Comparison of ENCODE assay signal across 1 cellular context in the genomic region with DNA sequence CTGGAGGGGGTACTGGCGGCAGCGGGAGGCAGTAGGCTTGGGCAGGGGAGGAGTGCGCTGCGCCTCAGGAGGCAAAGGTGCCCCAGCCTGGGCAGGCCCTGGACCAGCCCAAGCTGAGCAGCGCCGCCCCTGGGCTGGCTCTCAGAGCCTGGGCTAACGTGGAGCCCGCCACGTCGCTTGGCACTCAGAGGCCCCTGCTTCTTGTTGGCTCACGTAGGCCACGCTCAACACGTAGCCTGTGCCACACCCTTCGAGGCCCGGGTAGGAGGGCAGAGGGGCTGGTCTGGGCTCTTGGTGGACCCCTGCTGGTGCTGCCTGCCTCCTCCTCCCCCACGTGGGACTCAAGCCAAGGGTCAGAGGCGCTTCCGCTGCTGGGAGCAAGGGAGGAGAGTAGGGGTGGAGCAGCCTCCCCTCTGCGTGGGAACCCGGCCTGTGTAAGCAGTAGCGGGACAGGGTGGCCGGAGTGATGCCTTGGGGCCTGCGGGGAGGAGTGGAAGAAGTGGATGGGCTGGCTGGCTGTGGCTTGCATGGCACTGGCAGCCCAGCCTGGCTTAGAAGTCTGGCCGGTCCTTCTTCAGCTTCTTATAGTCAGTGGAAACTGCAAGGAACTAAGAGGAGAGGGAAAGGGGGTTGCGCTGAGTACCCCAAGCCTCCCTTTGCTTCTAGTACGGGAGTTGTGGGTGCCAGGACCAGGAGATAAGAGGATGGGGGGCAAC.
A peak's percentile ranks its signal among the peaks of the same experiment; 100 is the strongest.
TF ChIP-seq lines count a peak whose summit lies in the region.

No MANE protein-coding gene starts in this region.

TF ChIP-seq in liver, 16 proteins besides CTCF, POLR2A, EP300 and RAD21 (continued from another document):
- TF ChIP-seq, protein P1, sequence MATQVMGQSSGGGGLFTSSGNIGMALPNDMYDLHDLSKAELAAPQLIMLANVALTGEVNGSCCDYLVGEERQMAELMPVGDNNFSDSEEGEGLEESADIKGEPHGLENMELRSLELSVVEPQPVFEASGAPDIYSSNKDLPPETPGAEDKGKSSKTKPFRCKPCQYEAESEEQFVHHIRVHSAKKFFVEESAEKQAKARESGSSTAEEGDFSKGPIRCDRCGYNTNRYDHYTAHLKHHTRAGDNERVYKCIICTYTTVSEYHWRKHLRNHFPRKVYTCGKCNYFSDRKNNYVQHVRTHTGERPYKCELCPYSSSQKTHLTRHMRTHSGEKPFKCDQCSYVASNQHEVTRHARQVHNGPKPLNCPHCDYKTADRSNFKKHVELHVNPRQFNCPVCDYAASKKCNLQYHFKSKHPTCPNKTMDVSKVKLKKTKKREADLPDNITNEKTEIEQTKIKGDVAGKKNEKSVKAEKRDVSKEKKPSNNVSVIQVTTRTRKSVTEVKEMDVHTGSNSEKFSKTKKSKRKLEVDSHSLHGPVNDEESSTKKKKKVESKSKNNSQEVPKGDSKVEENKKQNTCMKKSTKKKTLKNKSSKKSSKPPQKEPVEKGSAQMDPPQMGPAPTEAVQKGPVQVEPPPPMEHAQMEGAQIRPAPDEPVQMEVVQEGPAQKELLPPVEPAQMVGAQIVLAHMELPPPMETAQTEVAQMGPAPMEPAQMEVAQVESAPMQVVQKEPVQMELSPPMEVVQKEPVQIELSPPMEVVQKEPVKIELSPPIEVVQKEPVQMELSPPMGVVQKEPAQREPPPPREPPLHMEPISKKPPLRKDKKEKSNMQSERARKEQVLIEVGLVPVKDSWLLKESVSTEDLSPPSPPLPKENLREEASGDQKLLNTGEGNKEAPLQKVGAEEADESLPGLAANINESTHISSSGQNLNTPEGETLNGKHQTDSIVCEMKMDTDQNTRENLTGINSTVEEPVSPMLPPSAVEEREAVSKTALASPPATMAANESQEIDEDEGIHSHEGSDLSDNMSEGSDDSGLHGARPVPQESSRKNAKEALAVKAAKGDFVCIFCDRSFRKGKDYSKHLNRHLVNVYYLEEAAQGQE (IDR thresholded peaks at IDR 0.05): no peak
- TF ChIP-seq GABPA (IDR thresholded peaks at IDR 0.05 in 1 of 2, conservative IDR thresholded peaks at IDR 0.05 in 1 of 2) (no peak), EGR1 (IDR thresholded peaks at IDR 0.05; ENCODE audit: low read depth in 2 of 2) (peak in 1 of 2 donors; percentile 62), HNF4G (IDR thresholded peaks at IDR 0.05) (no peak)
TF ChIP-seq in liver: peak in this region for 7.
